Comparison of ENCODE assay signal across 8 cellular contexts in genomic region chr9:127785023-127785932, GRCh38.
DNase-seq lines count a peak whose midpoint lies in the region; ATAC-seq and TF ChIP-seq lines count a peak whose summit lies in the region.

No MANE protein-coding gene starts in this region.

- ATAC-seq in GM19023 (IDR thresholded peaks at IDR 0.05; ENCODE audit: unreplicated experiment): peak; percentile 43
- ATAC-seq in HG03280 (IDR thresholded peaks at IDR 0.05; ENCODE audit: unreplicated experiment): peak; percentile 54

- DNase-seq in AML-193 (lab: John Stamatoyannopoulos, UW): peak; percentile 49 to 59
- peak; percentile 74 for DNase-seq in NCI-H510A (lab: John Stamatoyannopoulos, UW)
- DNase-seq in activated CD4-positive, alpha-beta T cell treated with anti-CD3 and anti-CD28 coated beads for 4 hours: peak; percentile 87
- peak; percentile 81 for DNase-seq in choroid plexus epithelial cell (ENCODE audit: low read depth)
- DNase-seq in stimulated activated CD4-positive, alpha-beta T cell treated with anti-CD3 and anti-CD28 coated beads, Interleukin-1b, Interleukin-23, amount 100 ng/mL, for 48 hours: peak; percentile 89

- H3K27ac ChIP-seq in layer of hippocampus (ENCODE audit: low read depth, low read length): peak overlapping the region; percentile 96

- no peaks in the 10 kb centered on the region for H3K27me3 ChIP-seq in layer of hippocampus (ENCODE audit: control insufficient read depth, insufficient read depth, low read length)

- peak overlapping the region; percentile 74 for H3K4me3 ChIP-seq in choroid plexus epithelial cell (ENCODE audit: low read depth, low read length)

- peak; percentile 71 for TF ChIP-seq CTCF in choroid plexus epithelial cell (conservative IDR thresholded peaks at IDR 0.05; ENCODE audit: low read depth, low read length)

Comparison
In these comparisons a context has a peak if more than half of its experiments do, and no peak if none do; other contexts are left out.
1. Peak in every context shown above with its lines: DNase-seq, ATAC-seq, H3K4me3 ChIP-seq and H3K27ac ChIP-seq.